ENCODE assay signal across 1 cellular context in the genomic region with DNA sequence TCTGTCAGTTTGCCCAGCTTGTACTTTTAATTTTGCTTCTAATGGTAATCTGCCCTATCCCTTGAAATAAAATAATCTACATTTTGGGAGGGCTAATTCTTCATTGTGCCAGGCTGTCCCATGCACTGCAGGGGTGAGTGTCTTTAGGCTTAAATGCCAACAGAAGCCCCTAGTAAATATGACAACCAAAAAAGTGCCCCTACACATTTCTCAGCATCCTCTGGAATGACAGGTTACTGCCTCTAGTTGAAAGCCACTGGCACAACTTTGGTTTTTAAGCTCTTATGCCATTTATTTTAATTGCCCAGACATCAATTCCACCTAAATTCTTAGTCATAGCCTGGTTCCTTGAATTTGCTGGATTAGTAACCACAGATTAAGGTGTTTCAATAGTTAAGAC.
TF ChIP-seq lines count a peak whose summit lies in the region.

No MANE protein-coding gene starts in this region.

TF ChIP-seq in WTC11, 78 proteins besides CTCF, POLR2A, EP300 and RAD21 (continued from another document):
- TF ChIP-seq, protein P1, sequence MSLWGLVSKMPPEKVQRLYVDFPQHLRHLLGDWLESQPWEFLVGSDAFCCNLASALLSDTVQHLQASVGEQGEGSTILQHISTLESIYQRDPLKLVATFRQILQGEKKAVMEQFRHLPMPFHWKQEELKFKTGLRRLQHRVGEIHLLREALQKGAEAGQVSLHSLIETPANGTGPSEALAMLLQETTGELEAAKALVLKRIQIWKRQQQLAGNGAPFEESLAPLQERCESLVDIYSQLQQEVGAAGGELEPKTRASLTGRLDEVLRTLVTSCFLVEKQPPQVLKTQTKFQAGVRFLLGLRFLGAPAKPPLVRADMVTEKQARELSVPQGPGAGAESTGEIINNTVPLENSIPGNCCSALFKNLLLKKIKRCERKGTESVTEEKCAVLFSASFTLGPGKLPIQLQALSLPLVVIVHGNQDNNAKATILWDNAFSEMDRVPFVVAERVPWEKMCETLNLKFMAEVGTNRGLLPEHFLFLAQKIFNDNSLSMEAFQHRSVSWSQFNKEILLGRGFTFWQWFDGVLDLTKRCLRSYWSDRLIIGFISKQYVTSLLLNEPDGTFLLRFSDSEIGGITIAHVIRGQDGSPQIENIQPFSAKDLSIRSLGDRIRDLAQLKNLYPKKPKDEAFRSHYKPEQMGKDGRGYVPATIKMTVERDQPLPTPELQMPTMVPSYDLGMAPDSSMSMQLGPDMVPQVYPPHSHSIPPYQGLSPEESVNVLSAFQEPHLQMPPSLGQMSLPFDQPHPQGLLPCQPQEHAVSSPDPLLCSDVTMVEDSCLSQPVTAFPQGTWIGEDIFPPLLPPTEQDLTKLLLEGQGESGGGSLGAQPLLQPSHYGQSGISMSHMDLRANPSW (CRISPR knock-in tag; conservative IDR thresholded peaks at IDR 0.05; ENCODE audit: low read depth): no peak
- TF ChIP-seq ATF2 (CRISPR knock-in tag; IDR thresholded peaks at IDR 0.05; ENCODE audit: borderline replicate concordance, low read depth): no peak
- TF ChIP-seq RORB (CRISPR knock-in tag; IDR thresholded peaks at IDR 0.05): no peak
- no peak for TF ChIP-seq SMAD4 (CRISPR knock-in tag; IDR thresholded peaks at IDR 0.05)
- TF ChIP-seq FOXJ3 (CRISPR knock-in tag; IDR thresholded peaks at IDR 0.05; ENCODE audit: borderline replicate concordance): no peak
- no peak for TF ChIP-seq ZSCAN18 (CRISPR knock-in tag; IDR thresholded peaks at IDR 0.05)
